ENCODE assay signal across 8 cellular contexts in the genomic region with DNA sequence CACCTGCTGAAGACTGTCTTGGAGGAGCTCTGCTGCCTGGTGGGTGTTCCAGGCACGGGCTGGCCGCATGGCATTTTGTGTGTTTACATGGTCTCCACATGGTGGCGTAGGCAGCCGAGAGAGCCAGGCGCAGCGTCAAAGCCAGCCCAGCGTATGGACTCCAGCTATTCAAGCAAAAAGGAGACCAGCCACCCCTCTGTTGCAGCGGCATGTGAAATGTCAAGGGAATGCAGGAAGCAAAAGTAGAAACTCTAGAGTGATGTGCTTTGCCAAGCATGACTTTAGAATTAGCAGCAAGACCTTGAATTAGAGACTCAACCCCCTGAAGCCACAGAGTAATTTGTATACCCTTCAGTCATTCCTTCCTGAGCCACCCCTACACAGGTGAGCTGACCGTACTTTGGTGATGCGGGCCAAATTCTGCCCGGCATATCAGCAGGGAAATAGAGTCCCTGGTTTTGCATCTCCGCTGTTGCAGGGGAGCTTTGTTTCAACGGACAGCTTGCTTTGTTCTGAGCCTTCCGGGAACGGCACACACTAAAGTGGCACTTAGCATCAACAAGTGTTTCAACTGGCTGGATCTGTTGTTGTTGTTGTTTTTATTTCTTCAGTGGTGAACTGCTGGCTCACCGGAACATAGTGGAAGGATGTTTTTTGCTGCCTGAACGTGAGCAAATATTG. TPM values are rescaled to one million over a fixed set of nuclear protein-coding genes. Genes with fewer than 3 reads are reported as not detected.
A peak's percentile ranks its signal among the peaks of the same experiment; 100 is the strongest.
DNase-seq lines count a peak whose midpoint lies in the region; ATAC-seq, FAIRE-seq and TF ChIP-seq lines count a peak whose summit lies in the region.

No MANE protein-coding gene starts in this region.

- H2AK5ac ChIP-seq in neuronal stem cell (ENCODE audit: low read depth, low read length) = no peak overlapping the region

- H3K4me3 ChIP-seq in foreskin fibroblast (ENCODE audit: low read depth in 1 of 2, low read length in 2 of 2) = no peak overlapping the region
- H3K4me3 ChIP-seq in retinal pigment epithelial cell (ENCODE audit: low read length) = no peak overlapping the region
- H3K4me3 ChIP-seq in neuronal stem cell (ENCODE audit: low read length in 2 of 2) = no peak overlapping the region

- H3K18ac ChIP-seq in neuronal stem cell (ENCODE audit: low read length) = no peak overlapping the region

- H3K4ac ChIP-seq in neuronal stem cell (ENCODE audit: low read length) = no peak overlapping the region

- DNase-seq in AG09319 (ENCODE audit: extremely low read depth, low read depth) = no peak
- DNase-seq in GM12891 (ENCODE audit: insufficient read length, low spot score) = peak; percentile 58
- peak; percentile 54 for DNase-seq in RKO (ENCODE audit: low spot score)
- DNase-seq in foreskin fibroblast = peak; percentile 44 to 80
- DNase-seq in retinal pigment epithelial cell (ENCODE audit: low read depth) = peak; percentile 18
- no peak for DNase-seq in neuronal stem cell (ENCODE audit: low spot score)

- H3K27me3 ChIP-seq in neuronal stem cell (ENCODE audit: control insufficient read depth in 3 of 3, insufficient read depth in 3 of 3, low read depth in 1 of 3, low read length in 3 of 3) = peaks cover 0 to 5% (median 0%) of the 10 kb centered on the region in 3 experiments

- H3K36me3 ChIP-seq in neuronal stem cell (replicated peaks in 1 of 2; ENCODE audit: control insufficient read depth in 2 of 2, insufficient read depth in 2 of 2, low read length in 2 of 2) = no peaks in the 10 kb centered on the region

- no peak overlapping the region for H2AFZ ChIP-seq in neuronal stem cell (ENCODE audit: low read length)

- no peaks in the 10 kb centered on the region for H3K79me1 ChIP-seq in neuronal stem cell (ENCODE audit: low read depth, low read length)

- no peak overlapping the region for H3K9ac ChIP-seq in neuronal stem cell (ENCODE audit: low read depth, low read length, poor library complexity)

- no peak overlapping the region for H3K14ac ChIP-seq in neuronal stem cell (ENCODE audit: low read length)

- H3K4me1 ChIP-seq in neuronal stem cell (ENCODE audit: control insufficient read depth in 2 of 2, insufficient read depth in 1 of 2, low read depth in 1 of 2, low read length in 2 of 2) = peaks cover 0 to 5% of the 10 kb centered on the region in 2 donors

- H4K91ac ChIP-seq in neuronal stem cell (ENCODE audit: low read depth, low read length, poor library complexity) = no peak overlapping the region

- FAIRE-seq in GM12891 (lab: Jason Lieb, UNC) = peak; percentile 77

- no peak overlapping the region for H4K8ac ChIP-seq in neuronal stem cell (ENCODE audit: low read depth, low read length)

- H3K23ac ChIP-seq in neuronal stem cell (ENCODE audit: low read depth, low read length, poor library complexity) = no peak overlapping the region

- no peak overlapping the region for H2BK120ac ChIP-seq in neuronal stem cell (ENCODE audit: low read depth, low read length)

- no peak overlapping the region for H2BK15ac ChIP-seq in neuronal stem cell (ENCODE audit: low read length)

- H2BK5ac ChIP-seq in neuronal stem cell (ENCODE audit: low read length) = no peak overlapping the region

- ATAC-seq in HG03103 (IDR thresholded peaks at IDR 0.05; ENCODE audit: low read depth, unreplicated experiment) (peak; percentile 78), HG03378 (IDR thresholded peaks at IDR 0.05; ENCODE audit: unreplicated experiment) (no peak)

- TF ChIP-seq CTCF in AG09319 (IDR thresholded peaks at IDR 0.05; ENCODE audit: low read depth, low read length) = peak; percentile 42
- TF ChIP-seq CTCF in foreskin fibroblast (IDR thresholded peaks at IDR 0.05; ENCODE audit: low read depth, low read length) = peak; percentile 52
- TF ChIP-seq CTCF in retinal pigment epithelial cell (conservative IDR thresholded peaks at IDR 0.05; ENCODE audit: low read depth, low read length) = peak; percentile 66

- no peak overlapping the region for H2BK12ac ChIP-seq in neuronal stem cell (ENCODE audit: low read length)

- TF ChIP-seq POLR2A in GM12891 (IDR thresholded peaks at IDR 0.05; ENCODE audit: low read depth, low read length) = no peak

- no peaks in the 10 kb centered on the region for H3K9me3 ChIP-seq in neuronal stem cell (replicated peaks in 1 of 2; ENCODE audit: control insufficient read depth in 2 of 2, insufficient read depth in 1 of 2, low read depth in 1 of 2, low read length in 2 of 2)

- H3K27ac ChIP-seq in neuronal stem cell (replicated peaks; ENCODE audit: low read length) = no peak overlapping the region

- no peak overlapping the region for H3K4me2 ChIP-seq in neuronal stem cell (ENCODE audit: insufficient read depth, low read length, poor library complexity, severe bottlenecking)

- no CpG with 5 or more reads among the region's 17 CpGs for WGBS in neuronal stem cell (ENCODE audit: extremely low coverage in 2 of 2, insufficient read length in 2 of 2, insufficient replicate concordance in 1 of 2), 2 donors

TF ChIP-seq in GM12891, 5 proteins besides CTCF, POLR2A, EP300 and RAD21:
- TF ChIP-seq SPI1 (IDR thresholded peaks at IDR 0.05; ENCODE audit: low read depth, low read length) = no peak
- TF ChIP-seq POLR2AphosphoS5 (IDR thresholded peaks at IDR 0.05; ENCODE audit: low read depth, low read length) = no peak
- TF ChIP-seq TAF1 (IDR thresholded peaks at IDR 0.05; ENCODE audit: low read depth, low read length) = no peak
- no peak for TF ChIP-seq PAX5 (IDR thresholded peaks at IDR 0.05; ENCODE audit: insufficient read depth, low read length, severe bottlenecking)
- TF ChIP-seq POU2F2 (IDR thresholded peaks at IDR 0.05; ENCODE audit: low read depth, low read length) = no peak
TF ChIP-seq in GM12891: peak in this region for 0.

RNA-seq across cellular contexts. Expression of a gene that starts 48.5 kb away (rescaled TPM):
- 0.01 TPM for polyA plus RNA-seq in GM12891 (2012; ENCODE audit: low read depth, missing spikeins)
- 0.14 TPM for polyA plus RNA-seq in neuronal stem cell (2013, experiment 1 of 2)
- 0.12 TPM for polyA plus RNA-seq in neuronal stem cell (2013, experiment 2 of 2)

Comparison
In these comparisons a context has a peak if more than half of its experiments do, and no peak if none do; other contexts are left out.
1. DNase-seq: peak in GM12891 (single experiment), RKO (single experiment), foreskin fibroblast (2 of 2) and retinal pigment epithelial cell (single experiment); none in AG09319 (single experiment) and neuronal stem cell (single experiment).
2. Peak in every context shown above with its lines, with median percentiles within 50 percentile points of each other: CTCF ChIP-seq.